Comparison of ENCODE assay signal across 22 cellular contexts in genomic region chr20:60372822-60373221, GRCh38.
DNase-seq lines count a peak whose midpoint lies in the region; ATAC-seq and FAIRE-seq lines count a peak whose summit lies in the region.
"Had no signal": no experiment of that assay in that cellular context is flagged by ENCODE, and none has a peak within 500 bp of the region (broad histone marks: within the 10 kb centered on the region; RNA-seq: fewer than 3 reads in every experiment).

No MANE protein-coding gene starts in this region.

- peaks cover 22 to 36% of the 10 kb centered on the region in 2 donors for H3K27me3 Mint-ChIP-seq in natural killer cell treated with Interleukin-12 subunit alpha and Interleukin-12 subunit beta and Interleukin-15 and Interleukin-18, amount 100 ng/mL, for 72 hours

- peaks cover 6% of the 10 kb centered on the region for H3K36me3 Mint-ChIP-seq in natural killer cell treated with Interleukin-12 subunit alpha and Interleukin-12 subunit beta and Interleukin-15 and Interleukin-18, amount 100 ng/mL, for 72 hours
- H3K36me3 Mint-ChIP-seq: CD8-positive, alpha-beta memory T cell; naive thymus-derived CD4-positive, alpha-beta T cell had no signal

- H3K9me3 Mint-ChIP-seq in natural killer cell treated with Interleukin-12 subunit alpha and Interleukin-12 subunit beta and Interleukin-15 and Interleukin-18, amount 100 ng/mL, for 72 hours = no peaks in the 10 kb centered on the region
- H3K9me3 Mint-ChIP-seq: CD8-positive, alpha-beta memory T cell had no signal

- peak; percentile 38 to 45 for ATAC-seq in natural killer cell treated with Interleukin-12 subunit alpha and Interleukin-12 subunit beta and Interleukin-15 and Interleukin-18, amount 100 ng/mL, for 72 hours
- no peak for ATAC-seq in HG03439 (IDR thresholded peaks at IDR 0.05; ENCODE audit: unreplicated experiment)
- ATAC-seq: activated CD4-positive, CD25-positive, alpha-beta regulatory T cell treated with anti-CD3 and anti-CD28 coated beads, Interleukin-2, amount 50 U/mL, for 24 hours; GM12878; GM23338; left colon; naive thymus-derived CD4-positive, alpha-beta T cell had no signal

- DNase-seq in NCI-H1092 (lab: John Stamatoyannopoulos, UW) (peak; percentile 31), NCI-H1092 treated with DMSO at 0.1 percent for 48 hours (lab: John Stamatoyannopoulos, UW) (no peak), HTR-8/SVneo (ENCODE audit: insufficient read length, low spot score) (no peak), NOMO-1 treated with DMSO at 0.1 percent for 48 hours (lab: John Stamatoyannopoulos, UW; ENCODE audit: unreplicated experiment) (peak; percentile 69), dedifferentiated amniotic fluid mesenchymal stem cell (ENCODE audit: extremely low spot score) (no peak), foreskin melanocyte (no peak)
- DNase-seq in natural killer cell treated with Interleukin-12 subunit alpha and Interleukin-12 subunit beta and Interleukin-15 and Interleukin-18, amount 100 ng/mL, for 72 hours (ENCODE audit: low spot score) = no peak
- DNase-seq: activated naive CD4-positive, alpha-beta T cell treated with anti-CD3 and anti-CD28 coated beads, Interleukin-2, amount 50 U/mL, for 16 hours; CD8-positive, alpha-beta memory T cell; dermis blood vessel endothelial cell; glutamatergic neuron; left colon; mesendoderm; naive thymus-derived CD4-positive, alpha-beta T cell; NCI-H1930; NCI-H510A; Right ventricle myocardium superior; trophoblast cell had no signal

- H3K4me3 Mint-ChIP-seq in natural killer cell treated with Interleukin-12 subunit alpha and Interleukin-12 subunit beta and Interleukin-15 and Interleukin-18, amount 100 ng/mL, for 72 hours = no peak overlapping the region
- H3K4me3 Mint-ChIP-seq: CD8-positive, alpha-beta memory T cell; GM23338; naive thymus-derived CD4-positive, alpha-beta T cell had no signal

- H3K27ac Mint-ChIP-seq in natural killer cell treated with Interleukin-12 subunit alpha and Interleukin-12 subunit beta and Interleukin-15 and Interleukin-18, amount 100 ng/mL, for 72 hours = peak overlapping the region in 1 of 2 donors; percentile 10
- H3K27ac Mint-ChIP-seq: CD8-positive, alpha-beta memory T cell; GM23338; naive thymus-derived CD4-positive, alpha-beta T cell had no signal

- H3K4me1 Mint-ChIP-seq in natural killer cell treated with Interleukin-12 subunit alpha and Interleukin-12 subunit beta and Interleukin-15 and Interleukin-18, amount 100 ng/mL, for 72 hours (ENCODE audit: low read depth in 2 of 2) = peaks cover 9% of the 10 kb centered on the region in 2 donors
- H3K4me1 Mint-ChIP-seq: CD8-positive, alpha-beta memory T cell; GM23338 had no signal

- FAIRE-seq in HTR-8/SVneo (lab: Jason Lieb, UNC) = peak; percentile 20
- FAIRE-seq: GM12878 had no signal

Comparison
In these comparisons a context has a peak if more than half of its experiments do, and no peak if none do; other contexts are left out.
1. DNase-seq: peak in NCI-H1092 (single experiment) and NOMO-1 treated with DMSO at 0.1 percent for 48 hours (single experiment); none in NCI-H1092 treated with DMSO at 0.1 percent for 48 hours (single experiment), HTR-8/SVneo (single experiment), natural killer cell treated with Interleukin-12 subunit alpha and Interleukin-12 subunit beta and Interleukin-15 and Interleukin-18, amount 100 ng/mL, for 72 hours (single experiment), dedifferentiated amniotic fluid mesenchymal stem cell (single experiment) and foreskin melanocyte (single experiment).